In genomic region chr14:22886500-22887259, GRCh38 we compare ENCODE assay signal across 8 cellular contexts. TPM values are rescaled to one million over a fixed set of nuclear protein-coding genes. Genes with fewer than 3 reads are reported as not detected.
DNase-seq lines count a peak whose midpoint lies in the region; ATAC-seq and TF ChIP-seq lines count a peak whose summit lies in the region.

No MANE protein-coding gene starts in this region.

- H4K20me1 ChIP-seq in IMR-90 (ENCODE audit: insufficient read depth, low read length), result no peaks in the 10 kb centered on the region

- H3K9me3 ChIP-seq in IMR-90 (ENCODE audit: control insufficient read depth, insufficient read depth, low read length), result no peaks in the 10 kb centered on the region

- peak overlapping the region; percentile 18 for H2BK5ac ChIP-seq in IMR-90 (ENCODE audit: low read depth, low read length, poor library complexity, severe bottlenecking)

- H3K4me2 ChIP-seq in IMR-90 (ENCODE audit: low read depth, low read length), result peak overlapping the region; percentile 76

- peak overlapping the region; percentile 84 for H3K4me3 Mint-ChIP-seq in Calu3 (ENCODE audit: low read depth, unreplicated experiment)
- H3K4me3 Mint-ChIP-seq in activated naive CD8-positive, alpha-beta T cell treated with anti-CD3 and anti-CD28 coated beads, Interleukin-2, amount 50 U/mL, for 24 hours, result peak overlapping the region; percentile 84

- H2BK15ac ChIP-seq in IMR-90 (ENCODE audit: low read depth, low read length), result no peak overlapping the region

- H2AK5ac ChIP-seq in IMR-90 (ENCODE audit: low read depth, low read length), result peak overlapping the region; percentile 64; the same call in 1 of the 2 replicates

- TF ChIP-seq RAD21 in IMR-90 (IDR thresholded peaks at IDR 0.05; ENCODE audit: low read length), result no peak

- dilution Hi-C loops in IMR-90 (cut with HindIII; ENCODE audit: low sequenced_read_pairs, unreplicated experiment), result no loop called here

- H2AK9ac ChIP-seq in IMR-90 (replicated peaks; ENCODE audit: low read depth, low read length, poor library complexity), result peak overlapping the region; percentile 73

- H4K5ac ChIP-seq in IMR-90 (ENCODE audit: low read depth, low read length), result peak overlapping the region; percentile 66

- peaks cover 5% of the 10 kb centered on the region; the same call in 1 of the 2 replicates for H3K4me1 ChIP-seq in IMR-90 (ENCODE audit: control insufficient read depth, insufficient read depth, low read length)

- intact Hi-C loops in Calu3 (cut with micrococcal nuclease; ENCODE audit: unreplicated experiment) (no loop called here), IMR-90 (cut with micrococcal nuclease) (loop anchor here (2.0 kb wide), 1 partner anchor 14 kb away; no protein-coding TSS in a partner anchor)

- H3K27me3 ChIP-seq in IMR-90 (ENCODE audit: control insufficient read depth, insufficient read depth, low read length), result no peaks in the 10 kb centered on the region

- no peaks in the 10 kb centered on the region for H3K36me3 ChIP-seq in IMR-90 (ENCODE audit: control insufficient read depth, insufficient read depth, low read length)

- H3K4ac ChIP-seq in IMR-90 (ENCODE audit: low read depth, low read length), result peak overlapping the region; percentile 76

- TF ChIP-seq CTCF in Calu3 (IDR thresholded peaks at IDR 0.05; ENCODE audit: unreplicated experiment), result no peak
- 0 out of 2 replicates have a peak, but pooled peaks have one; percentile 10 for TF ChIP-seq CTCF in IMR-90 (conservative IDR thresholded peaks at IDR 0.05; ENCODE audit: low read depth, low read length)

- H2AFZ ChIP-seq in IMR-90 (replicated peaks; ENCODE audit: low read length, poor library complexity), result peak overlapping the region; percentile 98

- H4K8ac ChIP-seq in IMR-90 (ENCODE audit: low read depth in 2 of 2, low read length in 2 of 2), result peak overlapping the region; percentile 27 to 97

- H3K79me1 ChIP-seq in IMR-90 (ENCODE audit: low read depth in 1 of 2, low read length in 2 of 2), result peaks cover 7 to 17% of the 10 kb centered on the region in 2 experiments; a peak in 3 of 4 replicates

- H3K56ac ChIP-seq in IMR-90 (ENCODE audit: extremely low read depth, insufficient read depth, low read length), result peak overlapping the region; percentile 78; the same call in 1 of the 2 replicates

- peak overlapping the region; percentile 47 for H3K4me3 ChIP-seq in IMR-90 (ENCODE audit: insufficient read depth, low read depth, low read length)
- peak overlapping the region; percentile 22 to 55 (median 38) for H3K4me3 ChIP-seq in skin epidermis

- peaks cover 11% of the 10 kb centered on the region; the same call in 1 of the 2 replicates for H3K9me1 ChIP-seq in IMR-90 (ENCODE audit: insufficient read depth, low read length)

- H3K9me3 Mint-ChIP-seq in Calu3 (ENCODE audit: low read depth, unreplicated experiment), result no peaks in the 10 kb centered on the region
- H3K9me3 Mint-ChIP-seq in activated naive CD8-positive, alpha-beta T cell treated with anti-CD3 and anti-CD28 coated beads, Interleukin-2, amount 50 U/mL, for 24 hours, result no peaks in the 10 kb centered on the region

- WGBS in IMR-90 (ENCODE audit: extremely low coverage in 2 of 2, insufficient read length in 1 of 2), 2 experiments, result 13% methylated on average over 32 of the region's 77 CpGs; no CpG with 5 or more reads in 1 of the 2 experiments

- CTCF ChIA-PET in Calu3 (lab: Charles Lee) (interaction anchor here (0.6 to 1.6 kb wide), 4 partner anchors 14 to 296 kb away, joined by 3 to 5 read pairs (median 3); no protein-coding TSS in a partner anchor), IMR-90 (lab: Yijun Ruan, JAX) (interaction anchor here (1.6 to 1.8 kb wide), 2 partner anchors 14 kb away, joined by 5 to 7 read pairs; no protein-coding TSS in a partner anchor)

- no TSS peak for BruUV-seq in Calu3 (replicated peaks; lab: Mats Ljungman, UMichigan)
- BruUV-seq in IMR-90 (replicated peaks; lab: Mats Ljungman, UMichigan), result no TSS peak

- H3K14ac ChIP-seq in IMR-90 (replicated peaks; ENCODE audit: low read depth, low read length), result peak overlapping the region; percentile 95

- H4K91ac ChIP-seq in IMR-90 (ENCODE audit: insufficient read depth, low read depth, low read length), result peak overlapping the region; percentile 77

- no peak for TF ChIP-seq POLR2A in IMR-90 (IDR thresholded peaks at IDR 0.05; ENCODE audit: low read depth, low read length)

- H3K27me3 Mint-ChIP-seq in Calu3 (ENCODE audit: unreplicated experiment), result no peaks in the 10 kb centered on the region
- no peaks in the 10 kb centered on the region for H3K27me3 Mint-ChIP-seq in activated naive CD8-positive, alpha-beta T cell treated with anti-CD3 and anti-CD28 coated beads, Interleukin-2, amount 50 U/mL, for 24 hours

- peaks cover 34% of the 10 kb centered on the region for H3K4me1 Mint-ChIP-seq in Calu3 (ENCODE audit: low read depth, unreplicated experiment)
- H3K4me1 Mint-ChIP-seq in activated naive CD8-positive, alpha-beta T cell treated with anti-CD3 and anti-CD28 coated beads, Interleukin-2, amount 50 U/mL, for 24 hours, result peaks cover 45% of the 10 kb centered on the region

- H2BK120ac ChIP-seq in IMR-90 (ENCODE audit: low read depth, low read length), result peak overlapping the region; percentile 11; the same call in 1 of the 2 replicates

- DNase-seq in Calu3 (peak; percentile 78), IMR-90 (peak; percentile 13), hypothalamus (lab: John Stamatoyannopoulos, UW) (peak in 32 of 51 donors; percentile 4 to 68 (median 32)), cortex of kidney (lab: John Stamatoyannopoulos, UW) (no peak)
- DNase-seq in activated naive CD8-positive, alpha-beta T cell treated with anti-CD3 and anti-CD28 coated beads, Interleukin-2, amount 50 U/mL, for 24 hours, result peak; percentile 71

- peak overlapping the region; percentile 20 for H3K18ac ChIP-seq in IMR-90 (ENCODE audit: low read depth, low read length)

- peak overlapping the region; percentile 41 for H3K9ac ChIP-seq in IMR-90 (ENCODE audit: low read depth, low read length)

- H3K27ac Mint-ChIP-seq in Calu3 (ENCODE audit: unreplicated experiment), result peak overlapping the region; percentile 80
- peak overlapping the region; percentile 89 for H3K27ac Mint-ChIP-seq in activated naive CD8-positive, alpha-beta T cell treated with anti-CD3 and anti-CD28 coated beads, Interleukin-2, amount 50 U/mL, for 24 hours

- POLR2A ChIA-PET in IMR-90 (lab: Charles Lee; ENCODE audit: unreplicated experiment), result no interaction called here

- in situ Hi-C loops in IMR-90 (cut with MboI; ENCODE audit: low sequenced_read_pairs), result no loop called here

- peak overlapping the region; percentile 71 for H3K23ac ChIP-seq in IMR-90 (ENCODE audit: low read depth, low read length)

- ATAC-seq in GM21381 (IDR thresholded peaks at IDR 0.05; ENCODE audit: unreplicated experiment) (peak; percentile 52), IMR-90 (ENCODE audit: low read depth) (peak; percentile 81), SK-N-SH treated with all-trans-retinoic acid at 6 μM for 48 hours (peak; percentile 76)
- ATAC-seq in activated naive CD8-positive, alpha-beta T cell treated with anti-CD3 and anti-CD28 coated beads, Interleukin-2, amount 50 U/mL, for 24 hours, result peak; percentile 71

- H3K27ac ChIP-seq in IMR-90 (ENCODE audit: insufficient read depth, low read length) (peak overlapping the region; percentile 6; the same call in 1 of the 2 replicates), skin epidermis (peak overlapping the region in 19 of 21 experiments; percentile 33 to 87 (median 66))

- H2BK20ac ChIP-seq in IMR-90 (ENCODE audit: low read depth, low read length), result peak overlapping the region; percentile 11; the same call in 1 of the 2 replicates

- peaks cover 36% of the 10 kb centered on the region for H3K36me3 Mint-ChIP-seq in Calu3 (ENCODE audit: insufficient read depth, unreplicated experiment)
- H3K36me3 Mint-ChIP-seq in activated naive CD8-positive, alpha-beta T cell treated with anti-CD3 and anti-CD28 coated beads, Interleukin-2, amount 50 U/mL, for 24 hours (ENCODE audit: low read depth), result peaks cover 2% of the 10 kb centered on the region

TF ChIP-seq in IMR-90, 13 proteins besides CTCF, POLR2A, EP300 and RAD21 (continues in another document):
- TF ChIP-seq BHLHE40 (IDR thresholded peaks at IDR 0.05; ENCODE audit: low read depth, low read length) (no peak), MAZ (IDR thresholded peaks at IDR 0.05; ENCODE audit: borderline replicate concordance, low read depth, low read length) (peak; percentile 20; the same call in 1 of the 2 replicates)

RNA-seq across cellular contexts. Expression of gene REM2, which starts 3.7 kb away (rescaled TPM):
- total RNA-seq in Calu3 (2022) (0.85 and 1.0 TPM in 2 replicates), IMR-90 (2012; rRNA removed) (under 0.01 TPM in 2 replicates)
- 0.07 TPM in 1 of 2 replicates, not detected in the other for polyA plus RNA-seq in IMR-90 (2012; rRNA removed)
- 0.04 TPM in 1 of 2 replicates, not detected in the other for polyA plus RNA-seq in IMR-90 (2012; cell fraction: cytosol; rRNA removed)
- 0.52 and 0.69 TPM in 2 replicates for polyA plus RNA-seq in IMR-90 (2012; cell fraction: nucleus; rRNA removed; ENCODE audit: low replicate concordance)

RNA-seq across cellular contexts. Expression of gene LRP10, which starts 15.1 kb away (rescaled TPM):
- total RNA-seq in Calu3 (2022) (112 and 121 TPM in 2 replicates), IMR-90 (2012; rRNA removed) (19.4 and 25.1 TPM in 2 replicates)
- polyA plus RNA-seq in IMR-90 (2012; rRNA removed), result 118 and 121 TPM in 2 replicates
- 86.3 and 158 TPM in 2 replicates for polyA plus RNA-seq in IMR-90 (2012; cell fraction: cytosol; rRNA removed)
- 38.3 and 104 TPM in 2 replicates for polyA plus RNA-seq in IMR-90 (2012; cell fraction: nucleus; rRNA removed; ENCODE audit: low replicate concordance)

RNA-seq across cellular contexts. Expression of gene RBM23, which starts 32.3 kb away (rescaled TPM):
- 65.3 and 70.9 TPM in 2 replicates for total RNA-seq in Calu3 (2022)
- 375 and 830 TPM in 2 replicates for total RNA-seq in IMR-90 (2012; rRNA removed)
- polyA plus RNA-seq in IMR-90 (2012; rRNA removed), result 43.4 and 44.7 TPM in 2 replicates
- polyA plus RNA-seq in IMR-90 (2012; cell fraction: cytosol; rRNA removed), result 35.2 and 53.2 TPM in 2 replicates
- polyA plus RNA-seq in IMR-90 (2012; cell fraction: nucleus; rRNA removed; ENCODE audit: low replicate concordance), result 61.2 and 73.0 TPM in 2 replicates

RNA-seq across cellular contexts. Expression of gene PRMT5, which starts 42.5 kb away (rescaled TPM):
- total RNA-seq in Calu3 (2022) (101 and 113 TPM in 2 replicates), IMR-90 (2012; rRNA removed) (92.2 and 99.3 TPM in 2 replicates)
- polyA plus RNA-seq in IMR-90 (2012; rRNA removed), result 136 and 152 TPM in 2 replicates
- polyA plus RNA-seq in IMR-90 (2012; cell fraction: cytosol; rRNA removed), result 94.8 and 121 TPM in 2 replicates
- polyA plus RNA-seq in IMR-90 (2012; cell fraction: nucleus; rRNA removed; ENCODE audit: low replicate concordance), result 94.0 and 146 TPM in 2 replicates

RNA-seq across cellular contexts. Expression of gene MMP14, which starts 50.3 kb away (rescaled TPM):
- total RNA-seq in Calu3 (2022) (7.8 and 10.5 TPM in 2 replicates), IMR-90 (2012; rRNA removed) (124 and 156 TPM in 2 replicates)
- 315 and 375 TPM in 2 replicates for polyA plus RNA-seq in IMR-90 (2012; rRNA removed)
- polyA plus RNA-seq in IMR-90 (2012; cell fraction: cytosol; rRNA removed), result 185 and 358 TPM in 2 replicates
- polyA plus RNA-seq in IMR-90 (2012; cell fraction: nucleus; rRNA removed; ENCODE audit: low replicate concordance), result 492 and 622 TPM in 2 replicates
